Comparison of ENCODE assay signal across 8 cellular contexts in the genomic region with DNA sequence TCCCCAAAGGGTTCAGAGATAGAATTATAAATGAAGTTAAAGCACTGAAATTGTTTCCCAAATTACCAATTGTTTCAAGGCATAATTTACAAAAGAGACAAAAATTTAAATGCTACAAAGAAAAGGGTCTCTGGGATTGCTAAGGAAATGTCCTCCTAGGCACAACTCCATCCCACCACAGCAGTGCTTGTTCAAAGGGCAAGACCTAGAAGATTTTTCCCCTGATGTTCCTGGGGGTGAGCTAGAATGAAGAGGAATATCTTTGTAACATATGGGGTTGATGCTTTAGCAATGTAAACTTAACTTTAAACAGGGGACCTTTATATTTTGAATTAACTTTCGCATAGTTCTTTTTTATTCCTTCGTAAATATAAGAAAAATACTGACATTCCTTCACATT.
DNase-seq lines count a peak whose midpoint lies in the region; ATAC-seq and TF ChIP-seq lines count a peak whose summit lies in the region.

No MANE protein-coding gene starts in this region.

- peaks cover 51% of the 10 kb centered on the region for H4K20me1 ChIP-seq in OCI-LY3 (ENCODE audit: insufficient read depth, low read length)

- no peak for TF ChIP-seq CTCF in OCI-LY3 (IDR thresholded peaks at IDR 0.05; ENCODE audit: low read depth, low read length)

- no peak overlapping the region for H2AFZ ChIP-seq in OCI-LY3 (ENCODE audit: low read depth, low read length)

- no peaks in the 10 kb centered on the region for H3K9me3 Mint-ChIP-seq in activated T-cell treated with anti-CD3 and anti-CD28 coated beads, Interleukin-2, amount 50 U/mL, for 24 hours
- H3K9me3 Mint-ChIP-seq in effector memory CD8-positive, alpha-beta T cell: no peaks in the 10 kb centered on the region
- H3K9me3 Mint-ChIP-seq in stimulated activated naive CD8-positive, alpha-beta T cell treated with anti-CD3 and anti-CD28 coated beads, Interleukin-15, amount 100 ng/mL, for 72 hours: no peaks in the 10 kb centered on the region

- peak overlapping the region; percentile 95 for H3K27ac ChIP-seq in OCI-LY3 (ENCODE audit: low read length)
- H3K27ac ChIP-seq in caudate nucleus (ENCODE audit: low read depth, low read length): no peak overlapping the region

- peaks cover 70% of the 10 kb centered on the region for H3K4me1 Mint-ChIP-seq in activated T-cell treated with anti-CD3 and anti-CD28 coated beads, Interleukin-2, amount 50 U/mL, for 24 hours (ENCODE audit: low read depth)
- peaks cover 56 to 79% of the 10 kb centered on the region in 2 donors for H3K4me1 Mint-ChIP-seq in effector memory CD8-positive, alpha-beta T cell (ENCODE audit: low read depth in 2 of 2)
- peaks cover 58% of the 10 kb centered on the region for H3K4me1 Mint-ChIP-seq in stimulated activated naive CD8-positive, alpha-beta T cell treated with anti-CD3 and anti-CD28 coated beads, Interleukin-15, amount 100 ng/mL, for 72 hours

- peaks cover 54% of the 10 kb centered on the region for H3K4me1 ChIP-seq in OCI-LY3 (ENCODE audit: low read length)

- H3K27ac Mint-ChIP-seq in activated T-cell treated with anti-CD3 and anti-CD28 coated beads, Interleukin-2, amount 50 U/mL, for 24 hours: peak overlapping the region; percentile 98
- H3K27ac Mint-ChIP-seq in effector memory CD8-positive, alpha-beta T cell: peak overlapping the region; percentile 96 to 97
- H3K27ac Mint-ChIP-seq in stimulated activated naive CD8-positive, alpha-beta T cell treated with anti-CD3 and anti-CD28 coated beads, Interleukin-15, amount 100 ng/mL, for 72 hours: peak overlapping the region; percentile 90 to 95

- H3K4me3 ChIP-seq in OCI-LY3 (ENCODE audit: low read length): peak overlapping the region; percentile 91

- H3K4me2 ChIP-seq in OCI-LY3 (ENCODE audit: low read length): peak overlapping the region; percentile 58

- DNase-seq in activated T-cell treated with anti-CD3 and anti-CD28 coated beads, Interleukin-2, amount 50 U/mL, for 24 hours: no peak
- no peak for DNase-seq in activated T-cell treated with anti-CD3 and anti-CD28 coated beads, Interleukin-2, amount 50 U/mL, for 48 hours
- no peak for DNase-seq in effector memory CD8-positive, alpha-beta T cell
- no peak for DNase-seq in stimulated activated naive CD8-positive, alpha-beta T cell treated with anti-CD3 and anti-CD28 coated beads, Interleukin-15, amount 100 ng/mL, for 72 hours
- DNase-seq in caudate nucleus (lab: John Stamatoyannopoulos, UW) (no peak), NCI-H2081 (lab: John Stamatoyannopoulos, UW) (no peak)

- H3K79me2 ChIP-seq in OCI-LY3 (ENCODE audit: low read length): peaks cover 97% of the 10 kb centered on the region

- peak overlapping the region; percentile 97 for H3K4me3 Mint-ChIP-seq in activated T-cell treated with anti-CD3 and anti-CD28 coated beads, Interleukin-2, amount 50 U/mL, for 24 hours
- peak overlapping the region; percentile 91 to 98 for H3K4me3 Mint-ChIP-seq in effector memory CD8-positive, alpha-beta T cell
- H3K4me3 Mint-ChIP-seq in stimulated activated naive CD8-positive, alpha-beta T cell treated with anti-CD3 and anti-CD28 coated beads, Interleukin-15, amount 100 ng/mL, for 72 hours: peak overlapping the region; percentile 93 to 95

- ATAC-seq in effector memory CD8-positive, alpha-beta T cell (replicated peaks): no peak
- ATAC-seq in stimulated activated naive CD8-positive, alpha-beta T cell treated with anti-CD3 and anti-CD28 coated beads, Interleukin-15, amount 100 ng/mL, for 72 hours: no peak
- no peak for ATAC-seq in GM21360 (IDR thresholded peaks at IDR 0.05; ENCODE audit: unreplicated experiment)

- H3K27me3 Mint-ChIP-seq in activated T-cell treated with anti-CD3 and anti-CD28 coated beads, Interleukin-2, amount 50 U/mL, for 24 hours: no peaks in the 10 kb centered on the region
- H3K27me3 Mint-ChIP-seq in effector memory CD8-positive, alpha-beta T cell: no peaks in the 10 kb centered on the region
- H3K27me3 Mint-ChIP-seq in stimulated activated naive CD8-positive, alpha-beta T cell treated with anti-CD3 and anti-CD28 coated beads, Interleukin-15, amount 100 ng/mL, for 72 hours: no peaks in the 10 kb centered on the region

- H3K36me3 Mint-ChIP-seq in activated T-cell treated with anti-CD3 and anti-CD28 coated beads, Interleukin-2, amount 50 U/mL, for 24 hours (ENCODE audit: low read depth): peaks cover 63% of the 10 kb centered on the region
- peaks cover 68% of the 10 kb centered on the region for H3K36me3 Mint-ChIP-seq in effector memory CD8-positive, alpha-beta T cell (ENCODE audit: insufficient read depth)

- H3K36me3 ChIP-seq in OCI-LY3 (replicated peaks; ENCODE audit: low read depth, low read length): peaks cover 56% of the 10 kb centered on the region

- H3K27me3 ChIP-seq in OCI-LY3 (ENCODE audit: low read depth, low read length): no peaks in the 10 kb centered on the region

- H3K9me3 ChIP-seq in OCI-LY3 (ENCODE audit: insufficient read depth, low read length): no peaks in the 10 kb centered on the region

- peak overlapping the region; percentile 99 for H3K9ac ChIP-seq in OCI-LY3 (ENCODE audit: low read length)
